16 cellular contexts compared by ENCODE assay signal in the genomic region with DNA sequence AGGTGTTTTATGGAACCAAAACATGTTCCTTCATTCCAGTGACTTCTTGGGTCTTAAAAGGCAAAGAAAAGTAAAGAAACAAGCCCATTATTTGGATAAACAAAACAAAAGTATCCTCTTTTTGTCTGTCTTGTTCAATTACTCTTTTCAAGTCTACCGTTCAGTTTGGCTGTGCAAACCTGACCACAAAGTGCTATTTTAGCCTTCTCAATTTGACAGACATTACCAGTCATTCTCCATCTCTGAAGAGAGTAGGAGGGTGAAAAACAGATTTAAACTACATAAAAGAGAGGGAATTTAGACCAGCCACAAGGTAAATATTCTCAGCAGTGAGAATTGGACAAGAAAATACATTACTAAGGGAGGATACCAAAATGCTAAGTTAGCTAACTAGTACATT.
DNase-seq lines count a peak whose midpoint lies in the region; ATAC-seq and TF ChIP-seq lines count a peak whose summit lies in the region.
"Had no signal": no experiment of that assay in that cellular context is flagged by ENCODE, and none has a peak within 500 bp of the region (broad histone marks: within the 10 kb centered on the region; RNA-seq: fewer than 3 reads in every experiment).

No MANE protein-coding gene starts in this region.

- H3K36me3 Mint-ChIP-seq in endodermal cell (ENCODE audit: low read depth), result no peaks in the 10 kb centered on the region
- no peaks in the 10 kb centered on the region for H3K36me3 Mint-ChIP-seq in stimulated activated effector memory CD8-positive, alpha-beta T cell treated with anti-CD3 and anti-CD28 coated beads, Interleukin-12 subunit alpha, Interleukin-12 subunit beta, amount 100 ng/mL, for 72 hours
- H3K36me3 Mint-ChIP-seq: activated naive CD4-positive, alpha-beta T cell treated with anti-CD3 and anti-CD28 coated beads, Interleukin-2, amount 50 U/mL, for 72 hours; IgD-negative memory B cell had no signal

- peaks cover 9% of the 10 kb centered on the region for H3K4me1 Mint-ChIP-seq in endodermal cell
- no peaks in the 10 kb centered on the region for H3K4me1 Mint-ChIP-seq in stimulated activated effector memory CD8-positive, alpha-beta T cell treated with anti-CD3 and anti-CD28 coated beads, Interleukin-12 subunit alpha, Interleukin-12 subunit beta, amount 100 ng/mL, for 72 hours
- H3K4me1 Mint-ChIP-seq: activated CD4-positive, alpha-beta T cell treated with anti-CD3 and anti-CD28 coated beads, Interleukin-2, amount 10 ng/mL, durations not matched to agents 7 days and 5 days had no signal

- H3K4me1 ChIP-seq in endodermal cell (ENCODE audit: control insufficient read depth, insufficient read depth, low read length) (no peaks in the 10 kb centered on the region), right atrium auricular region (no peaks in the 10 kb centered on the region)

- no peaks in the 10 kb centered on the region for H3K9me3 ChIP-seq in endodermal cell (ENCODE audit: control insufficient read depth, low read length)
- H3K9me3 ChIP-seq in right atrium auricular region, result no peaks in the 10 kb centered on the region
- H3K9me3 ChIP-seq: ovary, SK-N-SH had no signal

- WGBS in endodermal cell (ENCODE audit: insufficient coverage in 1 of 2, insufficient read length in 1 of 2), 2 experiments, result 96 to 100% methylated on average over 1 of the region's 1 CpG

- H3K27me3 ChIP-seq in dorsolateral prefrontal cortex, result no peaks in the 10 kb centered on the region
- no peaks in the 10 kb centered on the region for H3K27me3 ChIP-seq in endodermal cell (ENCODE audit: control insufficient read depth, insufficient read depth, low read length, poor library complexity, severe bottlenecking)
- no peaks in the 10 kb centered on the region for H3K27me3 ChIP-seq in right atrium auricular region
- H3K27me3 ChIP-seq: ovary had no signal

- H3K27me3 Mint-ChIP-seq in endodermal cell (ENCODE audit: insufficient read depth), result no peaks in the 10 kb centered on the region
- H3K27me3 Mint-ChIP-seq: activated CD4-positive, alpha-beta T cell treated with anti-CD3 and anti-CD28 coated beads, Interleukin-2, amount 10 ng/mL, durations not matched to agents 7 days and 5 days; IgD-negative memory B cell had no signal

- no peak overlapping the region for H3K4me3 Mint-ChIP-seq in endodermal cell
- no peak overlapping the region for H3K4me3 Mint-ChIP-seq in stimulated activated effector memory CD8-positive, alpha-beta T cell treated with anti-CD3 and anti-CD28 coated beads, Interleukin-12 subunit alpha, Interleukin-12 subunit beta, amount 100 ng/mL, for 72 hours
- H3K4me3 Mint-ChIP-seq: activated CD4-positive, alpha-beta T cell treated with anti-CD3 and anti-CD28 coated beads, Interleukin-2, amount 10 ng/mL, durations not matched to agents 7 days and 5 days had no signal

- peak; percentile 48 for ATAC-seq in GM18517 (IDR thresholded peaks at IDR 0.05; ENCODE audit: unreplicated experiment)
- ATAC-seq in GM21528 (IDR thresholded peaks at IDR 0.05; ENCODE audit: low FRiP score, unreplicated experiment), result peak; percentile 46
- ATAC-seq in HG02973 (IDR thresholded peaks at IDR 0.05; ENCODE audit: unreplicated experiment), result peak; percentile 49
- ATAC-seq in stimulated activated effector memory CD8-positive, alpha-beta T cell treated with anti-CD3 and anti-CD28 coated beads, Interleukin-12 subunit alpha, Interleukin-12 subunit beta, amount 100 ng/mL, for 72 hours, result no peak
- ATAC-seq: activated naive CD4-positive, alpha-beta T cell treated with anti-CD3 and anti-CD28 coated beads, Interleukin-2, amount 50 U/mL, for 72 hours had no signal

- TF ChIP-seq CTCF in dorsolateral prefrontal cortex (IDR thresholded peaks at IDR 0.05 in 54 of 56, conservative IDR thresholded peaks at IDR 0.05 in 2 of 56; ENCODE audit: low read depth in 1 of 56, partially characterized antibody in 56 of 56) (no peak), endodermal cell (conservative IDR thresholded peaks at IDR 0.05) (no peak), right atrium auricular region (IDR thresholded peaks at IDR 0.05) (no peak)

- no peaks in the 10 kb centered on the region for H3K9me3 Mint-ChIP-seq in endodermal cell
- H3K9me3 Mint-ChIP-seq in stimulated activated effector memory CD8-positive, alpha-beta T cell treated with anti-CD3 and anti-CD28 coated beads, Interleukin-12 subunit alpha, Interleukin-12 subunit beta, amount 100 ng/mL, for 72 hours, result no peaks in the 10 kb centered on the region
- H3K9me3 Mint-ChIP-seq: activated CD4-positive, alpha-beta T cell treated with anti-CD3 and anti-CD28 coated beads, Interleukin-2, amount 10 ng/mL, durations not matched to agents 7 days and 5 days; IgD-negative memory B cell had no signal

- no peak overlapping the region for H3K9ac ChIP-seq in endodermal cell (ENCODE audit: extremely low read depth, low read length, poor library complexity, severe bottlenecking)
- H3K9ac ChIP-seq: SK-N-SH had no signal

- DNase-seq in dorsolateral prefrontal cortex (no peak), endodermal cell (no peak), right atrium auricular region (ENCODE audit: low spot score) (no peak)
- DNase-seq in stimulated activated effector memory CD8-positive, alpha-beta T cell treated with anti-CD3 and anti-CD28 coated beads, Interleukin-12 subunit alpha, Interleukin-12 subunit beta, amount 100 ng/mL, for 72 hours (ENCODE audit: low spot score in 2 of 2), result no peak
- DNase-seq: activated CD4-positive, alpha-beta T cell treated with anti-CD3 and anti-CD28 coated beads, Interleukin-2, amount 10 ng/mL, durations not matched to agents 7 days and 5 days; activated T-cell treated with anti-CD3 and anti-CD28 coated beads for 4 hours; NCI-H2171; NCI-H748 treated with DMSO at 0.1 percent for 48 hours; ovary; SK-N-SH had no signal

- no peak overlapping the region for H3K4me3 ChIP-seq in dorsolateral prefrontal cortex
- H3K4me3 ChIP-seq in endodermal cell (ENCODE audit: low read length), result no peak overlapping the region
- no peak overlapping the region for H3K4me3 ChIP-seq in right atrium auricular region
- H3K4me3 ChIP-seq: coronary artery, ovary had no signal

- no peak overlapping the region for H3K27ac Mint-ChIP-seq in endodermal cell
- H3K27ac Mint-ChIP-seq in stimulated activated effector memory CD8-positive, alpha-beta T cell treated with anti-CD3 and anti-CD28 coated beads, Interleukin-12 subunit alpha, Interleukin-12 subunit beta, amount 100 ng/mL, for 72 hours, result no peak overlapping the region
- H3K27ac Mint-ChIP-seq: activated CD4-positive, alpha-beta T cell treated with anti-CD3 and anti-CD28 coated beads, Interleukin-2, amount 10 ng/mL, durations not matched to agents 7 days and 5 days; activated naive CD4-positive, alpha-beta T cell treated with anti-CD3 and anti-CD28 coated beads, Interleukin-2, amount 50 U/mL, for 72 hours; IgD-negative memory B cell had no signal

- H3K27ac ChIP-seq in dorsolateral prefrontal cortex (peak overlapping the region in 48 of 59 donors; percentile 1 to 75 (median 43)), endodermal cell (ENCODE audit: low read depth, low read length) (no peak overlapping the region), right atrium auricular region (no peak overlapping the region)
- H3K27ac ChIP-seq: coronary artery, ovary had no signal

- H3K36me3 ChIP-seq in endodermal cell (ENCODE audit: control insufficient read depth, insufficient read depth, low read length) (no peaks in the 10 kb centered on the region), right atrium auricular region (no peaks in the 10 kb centered on the region)
- H3K36me3 ChIP-seq: ovary had no signal

- intact Hi-C loops in dorsolateral prefrontal cortex (cut with DNase I), result no loop called here

Comparison
In these comparisons a context has a peak if more than half of its experiments do, and no peak if none do; other contexts are left out.
1. H3K27ac ChIP-seq: peak in dorsolateral prefrontal cortex (48 of 59); none in endodermal cell (single experiment) and right atrium auricular region (0 of 2).